29 cellular contexts compared by ENCODE assay signal in the genomic region with DNA sequence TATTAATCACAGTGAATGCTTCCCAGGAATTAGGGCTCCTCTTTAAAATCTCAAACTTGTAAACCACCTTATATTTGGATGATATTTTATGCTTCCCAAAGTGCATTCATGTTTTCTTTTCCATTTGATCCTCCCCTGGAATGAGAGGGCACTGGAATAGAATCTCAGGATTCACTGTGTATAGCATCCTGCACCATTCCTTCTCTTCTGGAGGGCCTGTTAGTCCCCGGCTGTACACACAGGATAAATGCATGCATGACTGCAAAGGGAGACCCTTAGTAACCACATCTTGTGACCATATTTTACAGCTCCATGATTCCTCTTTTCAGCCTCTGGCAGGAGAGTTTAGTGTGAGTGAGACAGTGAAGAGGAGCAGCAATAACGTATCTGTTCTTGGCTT. TPM values are rescaled to one million over a fixed set of nuclear protein-coding genes. Genes with fewer than 3 reads are reported as not detected.
DNase-seq lines count a peak whose midpoint lies in the region; ATAC-seq and TF ChIP-seq lines count a peak whose summit lies in the region.
"Had no signal": no experiment of that assay in that cellular context is flagged by ENCODE, and none has a peak within 500 bp of the region (broad histone marks: within the 10 kb centered on the region; RNA-seq: fewer than 3 reads in every experiment).

No MANE protein-coding gene starts in this region.

- H3K27me3 ChIP-seq in heart right ventricle = no peaks in the 10 kb centered on the region
- H3K27me3 ChIP-seq: adrenal gland, sigmoid colon had no signal

- H3K27me3 Mint-ChIP-seq in glutamatergic neuron (ENCODE audit: unreplicated experiment) = peaks cover 4% of the 10 kb centered on the region
- H3K27me3 Mint-ChIP-seq: B cell had no signal

- no peak for DNase-seq in heart right ventricle
- no peak for DNase-seq in Right ventricle myocardium inferior (ENCODE audit: missing footprints)
- DNase-seq in glutamatergic neuron = no peak
- DNase-seq in pons (ENCODE audit: low spot score) = peak; percentile 61
- DNase-seq in amygdala (lab: John Stamatoyannopoulos, UW) = no peak
- DNase-seq in inferior parietal cortex (ENCODE audit: extremely low spot score) = no peak
- DNase-seq: activated CD4-positive, alpha-beta memory T cell treated with anti-CD3 and anti-CD28 coated beads for 36 hours; activated CD8-positive, alpha-beta memory T cell treated with anti-CD3 and anti-CD28 coated beads, Interleukin-2, amount 50 U/mL, for 4 hours; activated naive CD4-positive, alpha-beta T cell treated with anti-CD3 and anti-CD28 coated beads for 36 hours; adrenal gland; CD8-positive, alpha-beta memory T cell; effector CD8-positive, alpha-beta T cell; H7; head of caudate nucleus; IMR-90; left colon; midbrain; naive thymus-derived CD8-positive, alpha-beta T cell; NCI-H1048; NCI-H1694 treated with DMSO at 0.1 percent for 48 hours; NCI-H69; SIG-M5; sigmoid colon; stimulated activated naive CD4-positive, alpha-beta T cell treated with Interleukin-2 at 50 U/mL for 16 hours had no signal

- H3K4me3 ChIP-seq in heart right ventricle = no peak overlapping the region
- H3K4me3 ChIP-seq: adrenal gland, sigmoid colon had no signal

- peaks cover 38% of the 10 kb centered on the region for H3K4me1 Mint-ChIP-seq in glutamatergic neuron (ENCODE audit: low read depth, unreplicated experiment)
- H3K4me1 Mint-ChIP-seq: B cell; CD8-positive, alpha-beta memory T cell; naive thymus-derived CD8-positive, alpha-beta T cell had no signal

- H3K9me3 Mint-ChIP-seq in glutamatergic neuron (ENCODE audit: unreplicated experiment) = peaks cover 2% of the 10 kb centered on the region
- H3K9me3 Mint-ChIP-seq: activated CD4-positive, alpha-beta memory T cell treated with anti-CD3 and anti-CD28 coated beads for 36 hours; activated naive CD4-positive, alpha-beta T cell treated with anti-CD3 and anti-CD28 coated beads for 36 hours; activated T-helper 1 cell treated with anti-CD3 and anti-CD28 coated beads, Interleukin-12 subunit alpha, Interleukin-12 subunit beta, Interleukin-2, Interleukin-4 antibody, amounts not matched to agents 30 ng/mL and 10 ng/mL and 1 ng/mL, durations not matched to agents 14 hours and 24 hours and 36 hours had no signal

- H3K4me1 ChIP-seq in heart right ventricle = peaks cover 0 to 57% (median 21%) of the 10 kb centered on the region in 9 donors

- WGBS in heart right ventricle, 2 donors = 32 to 46% methylated on average over 2 of the region's 2 CpGs

- no peaks in the 10 kb centered on the region for H3K36me3 ChIP-seq in heart right ventricle
- H3K36me3 ChIP-seq: adrenal gland, sigmoid colon had no signal

- peak overlapping the region; percentile 2 to 97 (median 88) for H3K27ac ChIP-seq in heart right ventricle

- intact Hi-C loops in heart right ventricle (cut with DNase I) (no loop called here), Right ventricle myocardium inferior (cut with DNase I) (no loop called here)

- H3K27ac Mint-ChIP-seq in glutamatergic neuron (ENCODE audit: unreplicated experiment) = peak overlapping the region; percentile 77
- H3K27ac Mint-ChIP-seq: activated CD4-positive, alpha-beta memory T cell treated with anti-CD3 and anti-CD28 coated beads for 36 hours; activated naive CD4-positive, alpha-beta T cell treated with anti-CD3 and anti-CD28 coated beads for 36 hours; activated T-helper 1 cell treated with anti-CD3 and anti-CD28 coated beads, Interleukin-12 subunit alpha, Interleukin-12 subunit beta, Interleukin-2, Interleukin-4 antibody, amounts not matched to agents 30 ng/mL and 10 ng/mL and 1 ng/mL, durations not matched to agents 14 hours and 24 hours and 36 hours; B cell; CD8-positive, alpha-beta memory T cell; naive thymus-derived CD8-positive, alpha-beta T cell had no signal

- H3K36me3 Mint-ChIP-seq in glutamatergic neuron (ENCODE audit: unreplicated experiment) = peaks cover 4% of the 10 kb centered on the region
- H3K36me3 Mint-ChIP-seq: activated CD4-positive, alpha-beta memory T cell treated with anti-CD3 and anti-CD28 coated beads for 36 hours had no signal

- ATAC-seq in heart right ventricle (no peak), Right ventricle myocardium inferior (no peak), GM18858 (IDR thresholded peaks at IDR 0.05; ENCODE audit: unreplicated experiment) (no peak)
- ATAC-seq: left colon; naive thymus-derived CD8-positive, alpha-beta T cell; Panc1 had no signal

- no peak for TF ChIP-seq CTCF in heart right ventricle (IDR thresholded peaks at IDR 0.05)
- TF ChIP-seq CTCF in glutamatergic neuron (IDR thresholded peaks at IDR 0.05; ENCODE audit: partially characterized antibody, unreplicated experiment) = no peak

- H3K4me3 Mint-ChIP-seq in glutamatergic neuron (ENCODE audit: unreplicated experiment) = peak overlapping the region; percentile 9
- H3K4me3 Mint-ChIP-seq: activated CD4-positive, alpha-beta memory T cell treated with anti-CD3 and anti-CD28 coated beads for 36 hours; activated naive CD4-positive, alpha-beta T cell treated with anti-CD3 and anti-CD28 coated beads for 36 hours; activated T-helper 1 cell treated with anti-CD3 and anti-CD28 coated beads, Interleukin-12 subunit alpha, Interleukin-12 subunit beta, Interleukin-2, Interleukin-4 antibody, amounts not matched to agents 30 ng/mL and 10 ng/mL and 1 ng/mL, durations not matched to agents 14 hours and 24 hours and 36 hours; B cell; CD8-positive, alpha-beta memory T cell; naive thymus-derived CD8-positive, alpha-beta T cell had no signal

- no peaks in the 10 kb centered on the region for H3K9me3 ChIP-seq in heart right ventricle
- H3K9me3 ChIP-seq: adrenal gland, sigmoid colon had no signal

RNA-seq across cellular contexts. Expression of a gene that starts 40.8 kb away (rescaled TPM):
- total RNA-seq in heart right ventricle = 100 to 1,000 TPM in 8 of 10 donors, 10 to 100 TPM in 2; 52.6 to 132 (median 116) TPM
- polyA plus RNA-seq in heart right ventricle = 10 to 100 TPM in 1 of 2 donors, 1 to 10 TPM in 1; 2.5 to 10.2 TPM
- total RNA-seq in Right ventricle myocardium inferior = 82.9 TPM
- total RNA-seq in glutamatergic neuron (ENCODE audit: unreplicated experiment) = 68.4 TPM
- total RNA-seq: activated T-helper 1 cell treated with anti-CD3 and anti-CD28 coated beads, Interleukin-12 subunit alpha, Interleukin-12 subunit beta, Interleukin-2, Interleukin-4 antibody, amounts not matched to agents 30 ng/mL and 10 ng/mL and 1 ng/mL, durations not matched to agents 14 hours and 24 hours and 36 hours; CD8-positive, alpha-beta memory T cell; G401; naive thymus-derived CD8-positive, alpha-beta T cell had no signal
- polyA plus RNA-seq: CD8-positive, alpha-beta memory T cell; naive thymus-derived CD8-positive, alpha-beta T cell had no signal
